ENCODE assay signal across 10 cellular contexts in genomic region chr14:57293851-57294837, GRCh38. TPM values are rescaled to one million over a fixed set of nuclear protein-coding genes. Genes with fewer than 3 reads are reported as not detected.
DNase-seq lines count a peak whose midpoint lies in the region; ATAC-seq and TF ChIP-seq lines count a peak whose summit lies in the region.
"Had no signal": no experiment of that assay in that cellular context is flagged by ENCODE, and none has a peak within 500 bp of the region (broad histone marks: within the 10 kb centered on the region; RNA-seq: fewer than 3 reads in every experiment).

No MANE protein-coding gene starts in this region.

- in situ Hi-C loops in GM23248 (cut with MboI) (no loop called here), gastrocnemius medialis (cut with MboI; ENCODE audit: low sequenced_read_pairs in 4 of 4) (no loop called here)

- H3K36me3 ChIP-seq in A673 (ENCODE audit: insufficient read depth, low read length, poor library complexity, severe bottlenecking) (peaks cover under 1% of the 10 kb centered on the region), GM23248 (ENCODE audit: low read depth) (peaks cover 2% of the 10 kb centered on the region; the same call in 1 of the 2 replicates), gastrocnemius medialis (peaks cover 0 to 13% of the 10 kb centered on the region in 2 donors)

- H3K4me3 ChIP-seq in A673 (ENCODE audit: low read depth, low read length, poor library complexity, severe bottlenecking) (no peak overlapping the region), GM23248 (no peak overlapping the region), foreskin fibroblast (ENCODE audit: low read depth in 1 of 2, low read length in 2 of 2) (no peak overlapping the region), gastrocnemius medialis (no peak overlapping the region)
- H3K4me3 ChIP-seq: breast epithelium had no signal

- H3F3A ChIP-seq in GM23248 (ENCODE audit: insufficient read depth): no peaks in the 10 kb centered on the region

- H3K4me1 ChIP-seq in A673 (ENCODE audit: insufficient read depth, low read length, poor library complexity, severe bottlenecking) (peaks cover 4% of the 10 kb centered on the region), GM23248 (ENCODE audit: insufficient read depth) (no peaks in the 10 kb centered on the region; the same call in 1 of the 2 replicates), gastrocnemius medialis (peaks cover 7 to 10% of the 10 kb centered on the region in 2 donors)
- H3K4me1 ChIP-seq: breast epithelium had no signal

- H3K27me3 ChIP-seq in A673 (replicated peaks; ENCODE audit: insufficient read depth, low read depth, low read length, poor library complexity) (no peaks in the 10 kb centered on the region), GM23248 (replicated peaks; ENCODE audit: insufficient read depth) (no peaks in the 10 kb centered on the region), gastrocnemius medialis (no peaks in the 10 kb centered on the region)
- H3K27me3 ChIP-seq: breast epithelium had no signal

- POLR2A ChIA-PET in A673 (lab: Charles Lee; ENCODE audit: low non-redundant PET): no interaction called here

- no peak for TF ChIP-seq POLR2A in gastrocnemius medialis (IDR thresholded peaks at IDR 0.05)

- H4K20me1 ChIP-seq in GM23248 (ENCODE audit: insufficient read depth): no peaks in the 10 kb centered on the region

- no TSS peak for BruUV-seq in A673 (replicated peaks; lab: Mats Ljungman, UMichigan)

- CTCF ChIA-PET in A673 (lab: Charles Lee): no interaction called here

- peak; percentile 59; the same call in 2 of the 3 replicates for ATAC-seq in SK-N-SH treated with all-trans-retinoic acid at 6 μM for 48 hours
- ATAC-seq in GM19324 (IDR thresholded peaks at IDR 0.05; ENCODE audit: low FRiP score, unreplicated experiment): no peak
- ATAC-seq in gastrocnemius medialis: no peak

- 89 to 100% methylated on average over 1 of the region's 1 CpG for WGBS in GM23248 (ENCODE audit: low coverage in 1 of 2, low lambda C conversion rate in 2 of 2, missing lambda C conversion rate in 2 of 2), 2 experiments

- H3K27ac ChIP-seq in A673 (ENCODE audit: low read depth, low read length, poor library complexity, severe bottlenecking) (no peak overlapping the region), GM23248 (no peak overlapping the region), gastrocnemius medialis (no peak overlapping the region)
- H3K27ac ChIP-seq: breast epithelium had no signal

- H2AFZ ChIP-seq in GM23248: no peak overlapping the region

- intact Hi-C loops in A673 (cut with micrococcal nuclease; ENCODE audit: unreplicated experiment): loop anchor here (5.0 kb wide), 1 partner anchor 802 kb away; no protein-coding TSS in a partner anchor
- intact Hi-C loops in gastrocnemius medialis (cut with DNase I; ENCODE audit: low total_unique reads): no loop called here

- H3K9me2 ChIP-seq in GM23248 (ENCODE audit: insufficient read depth): no peaks in the 10 kb centered on the region

- no peak overlapping the region for H3K4me2 ChIP-seq in GM23248 (ENCODE audit: unreplicated experiment)

- DNase-seq in A673 (ENCODE audit: low spot score) (peak; percentile 33), GM23248 (peak; percentile 55), foreskin fibroblast (peak in 1 of 2 donors; percentile 39), HT-29 (ENCODE audit: low spot score) (no peak), gastrocnemius medialis (no peak)
- no peak for DNase-seq in NK-92 treated with Interleukin-12 subunit alpha and Interleukin-12 subunit beta, amount 100 ng/mL, for 24 hours (lab: John Stamatoyannopoulos, UW)
- DNase-seq: H7 had no signal

- no peaks in the 10 kb centered on the region for H3K79me2 ChIP-seq in GM23248 (ENCODE audit: insufficient read depth)

- H3K9me3 ChIP-seq in A673 (ENCODE audit: low read depth, low read length, poor library complexity, severe bottlenecking): no peaks in the 10 kb centered on the region
- H3K9me3 ChIP-seq in GM23248 (ENCODE audit: low read depth): no peaks in the 10 kb centered on the region
- H3K9me3 ChIP-seq in gastrocnemius medialis: no peaks in the 10 kb centered on the region
- H3K9me3 ChIP-seq: breast epithelium had no signal

- TF ChIP-seq CTCF in A673 (conservative IDR thresholded peaks at IDR 0.05; ENCODE audit: low read depth, low read length): peak; percentile 59
- peak; percentile 18 for TF ChIP-seq CTCF in foreskin fibroblast (IDR thresholded peaks at IDR 0.05; ENCODE audit: low read depth, low read length)
- peak in 1 of 5 experiments; percentile 11 for TF ChIP-seq CTCF in gastrocnemius medialis (IDR thresholded peaks at IDR 0.05 in 4 of 5, conservative IDR thresholded peaks at IDR 0.05 in 1 of 5)

- no peak overlapping the region for H3K9ac ChIP-seq in GM23248

TF ChIP-seq in SK-N-SH treated with all-trans-retinoic acid at 6 μM for 48 hours, 23 proteins besides CTCF, POLR2A, EP300 and RAD21:
- no peak for TF ChIP-seq ZFP3 (CRISPR knock-in tag; IDR thresholded peaks at IDR 0.05)
- TF ChIP-seq CSDC2 (CRISPR knock-in tag; IDR thresholded peaks at IDR 0.05): no peak
- TF ChIP-seq ZC3H10 (CRISPR knock-in tag; IDR thresholded peaks at IDR 0.05): no peak
- no peak for TF ChIP-seq PPARA (CRISPR knock-in tag; IDR thresholded peaks at IDR 0.05; ENCODE audit: borderline replicate concordance)
- TF ChIP-seq POU6F1 (CRISPR knock-in tag; IDR thresholded peaks at IDR 0.05; ENCODE audit: borderline replicate concordance, low read depth): no peak
- no peak for TF ChIP-seq ZNF70 (CRISPR knock-in tag; IDR thresholded peaks at IDR 0.05)

RNA-seq across cellular contexts. Expression of gene AP5M1, which starts 25.4 kb away (rescaled TPM):
- total RNA-seq in A673 (2021) (54.1 and 58.7 TPM in 2 replicates), gastrocnemius medialis (10 to 100 TPM; 17.3 to 36.0 (median 27.7) TPM)
- total RNA-seq in GM23248 (2014; rRNA removed; shearing (Covaris generic)): 25.7 and 35.6 TPM in 2 replicates
- polyA plus RNA-seq in GM23248 (2016; fragmentation: Nextera tagmentation; extraction: Ambion mirVana): 37.4 and 41.8 TPM in 2 replicates
- 7.8 and 13.2 TPM in 2 replicates for total RNA-seq in HT-29 (2014; rRNA removed; shearing (Covaris generic))

RNA-seq across cellular contexts. Expression of gene EXOC5, which starts 25.4 kb away (rescaled TPM):
- total RNA-seq in A673 (2021) (132 TPM in 2 replicates), gastrocnemius medialis (10 to 100 TPM; 34.6 to 61.9 (median 43.2) TPM)
- total RNA-seq in GM23248 (2014; rRNA removed; shearing (Covaris generic)): 58.6 and 71.5 TPM in 2 replicates
- 74.7 and 79.8 TPM in 2 replicates for polyA plus RNA-seq in GM23248 (2016; fragmentation: Nextera tagmentation; extraction: Ambion mirVana)
- total RNA-seq in HT-29 (2014; rRNA removed; shearing (Covaris generic)): 15.0 and 15.9 TPM in 2 replicates

Comparison
In these comparisons a context has a peak if more than half of its experiments do, and no peak if none do; other contexts are left out.
1. DNase-seq: peak in A673 (single experiment) and GM23248 (single experiment); none in HT-29 (single experiment), gastrocnemius medialis (0 of 2) and NK-92 treated with Interleukin-12 subunit alpha and Interleukin-12 subunit beta, amount 100 ng/mL, for 24 hours (single experiment).